ENCODE assay signal across 22 cellular contexts in the genomic region with DNA sequence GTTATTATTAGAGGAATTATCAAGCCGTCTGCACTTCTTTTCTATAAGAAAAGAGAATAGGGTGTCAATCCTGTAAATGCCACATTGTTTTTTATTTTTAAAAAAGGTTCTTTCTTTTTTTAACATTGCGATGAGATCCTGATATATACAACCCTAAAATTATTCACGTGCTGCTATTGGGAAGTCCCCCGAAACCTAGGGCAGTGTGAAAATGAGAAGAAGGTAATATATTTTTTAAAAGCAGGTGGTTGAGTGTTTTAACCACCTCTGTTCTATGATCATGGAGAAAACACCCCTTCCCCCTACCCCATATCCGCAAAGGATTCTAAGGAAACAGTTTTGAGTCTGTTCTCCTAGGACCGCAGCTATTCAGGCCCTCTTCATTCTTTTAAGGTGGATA.
"Had no signal": no experiment of that assay in that cellular context is flagged by ENCODE, and none has a peak within 500 bp of the region (broad histone marks: within the 10 kb centered on the region; RNA-seq: fewer than 3 reads in every experiment).

No MANE protein-coding gene starts in this region.

- H3K27ac Mint-ChIP-seq: activated CD4-positive, alpha-beta T cell treated with anti-CD3 and anti-CD28 coated beads, Interleukin-2, amount 10 ng/mL, durations not matched to agents 7 days and 5 days; activated CD8-positive, alpha-beta T cell treated with anti-CD3 and anti-CD28 coated beads, Interleukin-2, amount 10 ng/mL, durations not matched to agents 7 days and 5 days; activated naive CD4-positive, alpha-beta T cell treated with anti-CD3 and anti-CD28 coated beads, Interleukin-2, amount 10 ng/mL, durations not matched to agents 7 days and 5 days; activated T-cell treated with anti-CD3 and anti-CD28 coated beads, Interleukin-2, amount 50 U/mL, for 24 hours had no signal

- H3K4me1 Mint-ChIP-seq: activated CD4-positive, alpha-beta T cell treated with anti-CD3 and anti-CD28 coated beads, Interleukin-2, amount 10 ng/mL, durations not matched to agents 7 days and 5 days; activated naive CD4-positive, alpha-beta T cell treated with anti-CD3 and anti-CD28 coated beads, Interleukin-2, amount 10 ng/mL, durations not matched to agents 7 days and 5 days had no signal

- DNase-seq: activated CD4-positive, alpha-beta T cell treated with anti-CD3 and anti-CD28 coated beads, Interleukin-2, amount 10 ng/mL, durations not matched to agents 7 days and 5 days; activated CD8-positive, alpha-beta T cell treated with anti-CD3 and anti-CD28 coated beads, Interleukin-2, amount 10 ng/mL, durations not matched to agents 7 days and 5 days; activated effector memory CD4-positive, alpha-beta T cell treated with Interleukin-2 at 50 U/mL for 16 hours; activated naive CD4-positive, alpha-beta T cell treated with anti-CD3 and anti-CD28 coated beads, Interleukin-2, amount 10 ng/mL, durations not matched to agents 7 days and 5 days; activated T-cell treated with anti-CD3 and anti-CD28 coated beads, Interleukin-2, amount 50 U/mL, for 24 hours; effector CD4-positive, alpha-beta T cell; heart left ventricle; left lung; ovary; psoas muscle; right cardiac atrium; stimulated activated CD4-positive, alpha-beta T cell treated with anti-CD3 and anti-CD28 coated beads, Interleukin-15, amount 100 ng/mL, for 24 hours; stimulated activated CD4-positive, alpha-beta T cell treated with anti-CD3 and anti-CD28 coated beads, Interleukin-2, amount 100 ng/mL, for 48 hours; upper lobe of left lung had no signal

- H3K4me3 ChIP-seq: ascending aorta, breast epithelium, coronary artery, esophagus muscularis mucosa, gastroesophageal sphincter, heart left ventricle, left lung, ovary, psoas muscle, skin epidermis, thoracic aorta, upper lobe of left lung had no signal

- H3K27me3 Mint-ChIP-seq: activated CD4-positive, alpha-beta T cell treated with anti-CD3 and anti-CD28 coated beads, Interleukin-2, amount 10 ng/mL, durations not matched to agents 7 days and 5 days; activated naive CD4-positive, alpha-beta T cell treated with anti-CD3 and anti-CD28 coated beads, Interleukin-2, amount 10 ng/mL, durations not matched to agents 7 days and 5 days; activated T-cell treated with anti-CD3 and anti-CD28 coated beads, Interleukin-2, amount 50 U/mL, for 24 hours had no signal

- H3K36me3 Mint-ChIP-seq: activated naive CD4-positive, alpha-beta T cell treated with anti-CD3 and anti-CD28 coated beads, Interleukin-2, amount 10 ng/mL, durations not matched to agents 7 days and 5 days had no signal

- H3K4me3 Mint-ChIP-seq: activated CD4-positive, alpha-beta T cell treated with anti-CD3 and anti-CD28 coated beads, Interleukin-2, amount 10 ng/mL, durations not matched to agents 7 days and 5 days; activated CD8-positive, alpha-beta T cell treated with anti-CD3 and anti-CD28 coated beads, Interleukin-2, amount 10 ng/mL, durations not matched to agents 7 days and 5 days; activated naive CD4-positive, alpha-beta T cell treated with anti-CD3 and anti-CD28 coated beads, Interleukin-2, amount 10 ng/mL, durations not matched to agents 7 days and 5 days; activated T-cell treated with anti-CD3 and anti-CD28 coated beads, Interleukin-2, amount 50 U/mL, for 24 hours had no signal

- H3K27ac ChIP-seq: ascending aorta, breast epithelium, coronary artery, esophagus muscularis mucosa, gastroesophageal sphincter, heart left ventricle, left lung, ovary, psoas muscle, skin epidermis, thoracic aorta, upper lobe of left lung had no signal

- H3K4me1 ChIP-seq: ascending aorta, breast epithelium, esophagus muscularis mucosa, gastroesophageal sphincter, heart left ventricle, left lung, psoas muscle, upper lobe of left lung had no signal

- H3K36me3 ChIP-seq: ascending aorta, breast epithelium, esophagus muscularis mucosa, gastroesophageal sphincter, heart left ventricle, left lung, ovary, thoracic aorta, upper lobe of left lung had no signal

- H3K9me3 Mint-ChIP-seq: activated CD4-positive, alpha-beta T cell treated with anti-CD3 and anti-CD28 coated beads, Interleukin-2, amount 10 ng/mL, durations not matched to agents 7 days and 5 days; activated T-cell treated with anti-CD3 and anti-CD28 coated beads, Interleukin-2, amount 50 U/mL, for 24 hours had no signal

- H3K9me3 ChIP-seq: ascending aorta, breast epithelium, esophagus muscularis mucosa, gastroesophageal sphincter, heart left ventricle, left lung, ovary, psoas muscle, thoracic aorta, upper lobe of left lung had no signal

- ATAC-seq: activated CD4-positive, CD25-positive, alpha-beta regulatory T cell treated with anti-CD3 and anti-CD28 coated beads, Interleukin-2, amount 50 U/mL, for 24 hours; activated CD8-positive, alpha-beta T cell treated with anti-CD3 and anti-CD28 coated beads, Interleukin-2, amount 10 ng/mL, durations not matched to agents 7 days and 5 days; gastroesophageal sphincter; heart left ventricle; left lung; psoas muscle; right cardiac atrium had no signal
